12 cellular contexts compared by ENCODE assay signal in the genomic region with DNA sequence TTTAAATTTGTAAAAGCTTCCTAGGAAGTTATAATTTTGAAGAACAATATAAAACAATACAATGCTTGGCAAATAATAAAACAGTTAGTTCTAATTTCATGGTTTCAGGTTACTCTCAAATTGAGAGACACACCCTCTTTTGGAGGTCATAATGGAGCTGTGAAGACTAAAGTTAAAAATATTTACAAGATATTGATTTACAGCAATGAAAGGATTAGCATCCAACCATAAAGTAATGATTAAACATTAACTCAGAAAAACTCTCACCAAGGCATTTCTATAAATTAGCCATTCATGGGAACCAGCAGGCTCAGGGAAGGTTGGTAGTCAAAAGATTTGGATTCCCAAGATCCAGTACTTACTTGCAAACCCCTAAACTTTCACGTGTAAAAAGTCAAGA.
"Had no signal": no experiment of that assay in that cellular context is flagged by ENCODE, and none has a peak within 500 bp of the region (broad histone marks: within the 10 kb centered on the region; RNA-seq: fewer than 3 reads in every experiment).

No MANE protein-coding gene starts in this region.

- DNase-seq: activated CD4-positive, alpha-beta T cell treated with anti-CD3 and anti-CD28 coated beads, Interleukin-2, amount 50 U/mL, for 1 hour; activated naive CD4-positive, alpha-beta T cell treated with anti-CD3 and anti-CD28 coated beads, Interleukin-2, amount 50 U/mL, for 16 hours; activated T-cell treated with anti-CD3 and anti-CD28 coated beads for 4 hours; amniotic stem cell; body of pancreas; central memory CD4-positive, alpha-beta T cell; cortex of kidney; effector CD8-positive, alpha-beta T cell; retina; stimulated activated CD4-positive, alpha-beta T cell treated with anti-CD3 and anti-CD28 coated beads, Interleukin-4, amount 100 ng/mL, for 4 hours; stomach; uterus had no signal

- ATAC-seq: body of pancreas had no signal
